Comparison of ENCODE assay signal across 15 cellular contexts in the genomic region with DNA sequence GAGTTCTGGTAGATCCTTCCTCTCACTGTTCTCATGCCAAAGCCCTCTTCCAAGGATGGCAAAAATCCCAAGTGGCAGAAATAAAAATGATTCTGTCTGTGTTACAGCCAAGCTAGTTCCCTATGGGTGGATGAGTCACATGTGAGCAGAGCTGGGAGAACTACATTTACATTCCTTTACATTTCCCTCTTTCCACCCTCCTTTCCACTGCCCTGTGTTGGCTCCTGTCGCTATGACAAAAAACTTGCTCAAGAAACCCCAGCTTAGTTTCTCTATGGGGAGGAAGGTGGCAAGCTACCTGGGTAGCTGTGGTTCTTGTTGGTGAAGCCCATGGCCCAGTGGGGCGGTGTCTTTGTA. TPM values are rescaled to one million over a fixed set of nuclear protein-coding genes. Genes with fewer than 3 reads are reported as not detected.
DNase-seq lines count a peak whose midpoint lies in the region; ATAC-seq, FAIRE-seq and TF ChIP-seq lines count a peak whose summit lies in the region.
"Had no signal": no experiment of that assay in that cellular context is flagged by ENCODE, and none has a peak within 500 bp of the region (broad histone marks: within the 10 kb centered on the region; RNA-seq: fewer than 3 reads in every experiment).

No MANE protein-coding gene starts in this region.

- intact Hi-C loops in A673 (cut with micrococcal nuclease; ENCODE audit: unreplicated experiment): no loop called here
- intact Hi-C loops in mammary epithelial cell (cut with micrococcal nuclease): no loop called here
- intact Hi-C loops in CD14-positive monocyte (cut with micrococcal nuclease): no loop called here

- no peaks in the 10 kb centered on the region for H3K36me3 Mint-ChIP-seq in CD14-positive monocyte
- H3K36me3 Mint-ChIP-seq: memory B cell had no signal

- no peaks in the 10 kb centered on the region for H3K36me3 ChIP-seq in A673 (ENCODE audit: insufficient read depth, low read length, poor library complexity, severe bottlenecking)
- no peaks in the 10 kb centered on the region for H3K36me3 ChIP-seq in mammary epithelial cell (ENCODE audit: insufficient read depth, low read length)
- no peaks in the 10 kb centered on the region for H3K36me3 ChIP-seq in iPS-20b (ENCODE audit: insufficient read depth, low read depth, low read length)
- H3K36me3 ChIP-seq: prostate gland, SJSA1 had no signal

- 36% methylated on average over 2 of the region's 2 CpGs for WGBS in mammary epithelial cell (ENCODE audit: low coverage, missing lambda C conversion rate)

- no peaks in the 10 kb centered on the region for H3K4me1 Mint-ChIP-seq in CD14-positive monocyte

- DNase-seq in A673 (ENCODE audit: low spot score) (peak; percentile 55), HTR-8/SVneo (ENCODE audit: insufficient read length, low spot score) (peak; percentile 64), mammary epithelial cell (peak; percentile 74), CD14-positive monocyte (ENCODE audit: low spot score) (no peak), CD1c-positive myeloid dendritic cell (ENCODE audit: extremely low spot score) (no peak)
- DNase-seq in stimulated activated CD4-positive, alpha-beta T cell treated with anti-CD3 and anti-CD28 coated beads, Interleukin-2, amount 100 ng/mL, for 24 hours: no peak
- DNase-seq: AML-193; central memory CD4-positive, alpha-beta T cell; GOT3; substantia nigra had no signal

- H4K20me1 ChIP-seq in mammary epithelial cell (ENCODE audit: insufficient read depth, low read length): no peaks in the 10 kb centered on the region

- no peak for TF ChIP-seq CTCF in A673 (conservative IDR thresholded peaks at IDR 0.05; ENCODE audit: low read depth, low read length)
- TF ChIP-seq CTCF in mammary epithelial cell (conservative IDR thresholded peaks at IDR 0.05 in 1 of 2, IDR thresholded peaks at IDR 0.05 in 1 of 2; ENCODE audit: extremely low read depth in 1 of 2, insufficient read depth in 1 of 2, low read depth in 1 of 2, low read length in 2 of 2): no peak
- TF ChIP-seq CTCF in CD14-positive monocyte (IDR thresholded peaks at IDR 0.05): no peak

- no TSS peak for BruUV-seq in A673 (replicated peaks; lab: Mats Ljungman, UMichigan)
- no TSS peak for BruUV-seq in mammary epithelial cell (replicated peaks; lab: Mats Ljungman, UMichigan)

- peak overlapping the region; percentile 38 for H3K4me2 ChIP-seq in mammary epithelial cell (ENCODE audit: insufficient read depth, low read depth, low read length)

- H3K27ac ChIP-seq in A673 (ENCODE audit: low read depth, low read length, poor library complexity, severe bottlenecking) (no peak overlapping the region), mammary epithelial cell (ENCODE audit: insufficient read depth, low read depth, low read length) (peak overlapping the region; percentile 52), iPS-20b (ENCODE audit: low read length) (no peak overlapping the region)
- H3K27ac ChIP-seq: prostate gland, SJSA1 had no signal

- H3K27me3 Mint-ChIP-seq in CD14-positive monocyte (ENCODE audit: low read depth in 3 of 3): peaks cover 2 to 21% (median 12%) of the 10 kb centered on the region in 3 donors

- CTCF ChIA-PET in A673 (lab: Charles Lee): no interaction called here
- CTCF ChIA-PET in mammary epithelial cell (lab: Charles Lee; ENCODE audit: low non-redundant PET): interaction anchor here (0.6 kb wide), 1 partner anchor 55 kb away, joined by 5 read pairs; no protein-coding TSS in a partner anchor

- no peak overlapping the region for H3K4me3 ChIP-seq in A673 (ENCODE audit: low read depth, low read length, poor library complexity, severe bottlenecking)
- no peak overlapping the region for H3K4me3 ChIP-seq in mammary epithelial cell (replicated peaks in 1 of 3; ENCODE audit: insufficient read depth in 1 of 3, low read depth in 2 of 3, low read length in 3 of 3)
- no peak overlapping the region for H3K4me3 ChIP-seq in iPS-20b (ENCODE audit: low read length)
- H3K4me3 ChIP-seq: prostate gland, SJSA1 had no signal

- H3K27me3 ChIP-seq in A673 (replicated peaks; ENCODE audit: insufficient read depth, low read depth, low read length, poor library complexity) (no peaks in the 10 kb centered on the region), mammary epithelial cell (ENCODE audit: insufficient read depth, low read length) (no peaks in the 10 kb centered on the region), iPS-20b (ENCODE audit: insufficient read depth, low read length) (no peaks in the 10 kb centered on the region)
- H3K27me3 ChIP-seq: SJSA1 had no signal

- POLR2A ChIA-PET in A673 (lab: Charles Lee; ENCODE audit: low non-redundant PET): interaction anchor here (0.6 kb wide), 1 partner anchor 20 kb away, joined by 6 read pairs; no protein-coding TSS in a partner anchor

- FAIRE-seq in HTR-8/SVneo (lab: Jason Lieb, UNC): peak; percentile 13

- no peaks in the 10 kb centered on the region for H3K79me2 ChIP-seq in mammary epithelial cell (ENCODE audit: insufficient read depth, low read length)

- H2AFZ ChIP-seq in mammary epithelial cell (ENCODE audit: low read depth, low read length): peak overlapping the region; percentile 68

- peaks cover 0 to under 1% (median 0%) of the 10 kb centered on the region in 7 donors for H3K9me3 Mint-ChIP-seq in CD14-positive monocyte
- H3K9me3 Mint-ChIP-seq: memory B cell had no signal

- peak overlapping the region in 1 of 7 donors; percentile 3 for H3K27ac Mint-ChIP-seq in CD14-positive monocyte
- H3K27ac Mint-ChIP-seq: memory B cell had no signal

- H3K9me3 ChIP-seq in A673 (ENCODE audit: low read depth, low read length, poor library complexity, severe bottlenecking): no peaks in the 10 kb centered on the region
- no peaks in the 10 kb centered on the region for H3K9me3 ChIP-seq in mammary epithelial cell (replicated peaks; ENCODE audit: insufficient read depth, low read length)
- H3K9me3 ChIP-seq in iPS-20b (ENCODE audit: insufficient read depth, low read depth, low read length): no peaks in the 10 kb centered on the region
- H3K9me3 ChIP-seq: prostate gland, SJSA1 had no signal

- H3K9ac ChIP-seq in mammary epithelial cell (ENCODE audit: insufficient read depth, low read length) (no peak overlapping the region), iPS-20b (ENCODE audit: low read depth, low read length) (0 out of 2 replicates have a peak overlapping the region, but pooled peaks have one; percentile 23)

- H3K4me1 ChIP-seq in A673 (ENCODE audit: insufficient read depth, low read length, poor library complexity, severe bottlenecking): no peaks in the 10 kb centered on the region
- peaks cover 16% of the 10 kb centered on the region for H3K4me1 ChIP-seq in mammary epithelial cell (ENCODE audit: insufficient read depth, low read length)
- H3K4me1 ChIP-seq in iPS-20b (ENCODE audit: insufficient read depth, low read length): peaks cover 9% of the 10 kb centered on the region
- H3K4me1 ChIP-seq: prostate gland had no signal

- dilution Hi-C loops in mammary epithelial cell (cut with HindIII; ENCODE audit: low sequenced_read_pairs): loop anchor here (5.0 kb wide), 1 partner anchor 83 kb away; no protein-coding TSS in a partner anchor

- H3K4me3 Mint-ChIP-seq in CD14-positive monocyte: no peak overlapping the region
- H3K4me3 Mint-ChIP-seq: memory B cell had no signal

- ATAC-seq in HG02870 (IDR thresholded peaks at IDR 0.05; ENCODE audit: unreplicated experiment): no peak

- in situ Hi-C loops in mammary epithelial cell (cut with MboI; ENCODE audit: low sequenced_read_pairs in 2 of 2): no loop called here

RNA-seq across cellular contexts. Expression of gene DDB2, which starts 10.2 kb away (rescaled TPM):
- total RNA-seq in A673 (2021): 71.4 and 96.9 TPM in 2 replicates
- 100 to 1,000 TPM in 1 of 2 donors, 10 to 100 TPM in 1; 43.0 to 101 TPM for total RNA-seq in mammary epithelial cell
- polyA plus RNA-seq in mammary epithelial cell: 94.6 TPM
- polyA minus RNA-seq in mammary epithelial cell: 71.6 TPM
- polyA plus RNA-seq in CD14-positive monocyte: 1 to 10 TPM; 5.9 to 9.0 TPM

RNA-seq across cellular contexts. Expression of gene PACSIN3, which starts 18.4 kb away (rescaled TPM):
- total RNA-seq in A673 (2021) (32.0 and 50.9 TPM in 2 replicates), mammary epithelial cell (10 to 100 TPM; 20.7 to 53.4 TPM)
- polyA plus RNA-seq in mammary epithelial cell (39.5 TPM), CD14-positive monocyte (not detected)
- 32.1 TPM for polyA minus RNA-seq in mammary epithelial cell

RNA-seq across cellular contexts. Expression of gene ARFGAP2, which starts 27.9 kb away (rescaled TPM):
- total RNA-seq in A673 (2021): 179 and 206 TPM in 2 replicates
- 100 to 1,000 TPM in 1 of 2 donors, 10 to 100 TPM in 1; 83.0 to 120 TPM for total RNA-seq in mammary epithelial cell
- polyA plus RNA-seq in mammary epithelial cell: 87.5 TPM
- 107 TPM for polyA minus RNA-seq in mammary epithelial cell
- 10 to 100 TPM; 59.7 to 61.0 TPM for polyA plus RNA-seq in CD14-positive monocyte

RNA-seq across cellular contexts. Expression of gene ACP2, which starts 44.0 kb away (rescaled TPM):
- total RNA-seq in A673 (2021) (63.3 and 68.1 TPM in 2 replicates), mammary epithelial cell (10 to 100 TPM; 24.0 to 34.2 TPM)
- polyA plus RNA-seq in mammary epithelial cell (17.6 TPM), CD14-positive monocyte (10 to 100 TPM; 13.1 to 20.5 TPM)
- polyA minus RNA-seq in mammary epithelial cell: 41.6 TPM

RNA-seq across cellular contexts. Expression of gene NR1H3, which starts 53.2 kb away (rescaled TPM):
- 14.5 and 19.5 TPM in 2 replicates for total RNA-seq in A673 (2021)
- total RNA-seq in mammary epithelial cell: 1 to 10 TPM; 4.5 to 5.5 TPM
- 6.7 TPM for polyA plus RNA-seq in mammary epithelial cell
- polyA minus RNA-seq in mammary epithelial cell: 26.6 TPM
- polyA plus RNA-seq in CD14-positive monocyte: 1 to 10 TPM; 4.4 to 9.3 TPM

Comparison
In these comparisons a context has a peak if more than half of its experiments do, and no peak if none do; other contexts are left out.
1. DNase-seq: peak in A673 (single experiment), HTR-8/SVneo (single experiment) and mammary epithelial cell (single experiment); none in CD14-positive monocyte (single experiment), stimulated activated CD4-positive, alpha-beta T cell treated with anti-CD3 and anti-CD28 coated beads, Interleukin-2, amount 100 ng/mL, for 24 hours (0 of 2) and CD1c-positive myeloid dendritic cell (single experiment).